In the genomic region with DNA sequence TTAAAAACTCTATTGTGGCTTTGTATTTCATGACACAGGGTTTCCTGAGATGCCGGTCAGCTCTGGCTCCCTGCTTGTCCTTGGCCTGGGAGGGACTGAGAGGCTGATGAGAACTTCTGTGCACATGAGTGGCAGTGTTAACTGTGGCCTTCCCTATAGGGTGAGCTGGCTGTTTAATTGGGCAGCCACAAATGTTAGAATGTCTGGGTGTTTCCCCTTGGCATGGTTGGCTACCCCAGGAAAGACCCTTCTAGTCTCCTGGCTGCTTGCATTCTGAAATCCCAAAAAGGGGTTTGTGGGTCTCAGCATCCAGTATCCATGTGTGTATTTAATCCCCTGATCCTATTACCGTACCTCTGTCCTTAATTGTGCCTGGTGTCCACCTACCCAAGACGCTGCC, we compare ENCODE assay signal across 26 cellular contexts. TPM values are rescaled to one million over a fixed set of nuclear protein-coding genes. Genes with fewer than 3 reads are reported as not detected.
A peak's percentile ranks its signal among the peaks of the same experiment; 100 is the strongest.
DNase-seq lines count a peak whose midpoint lies in the region; ATAC-seq, FAIRE-seq and TF ChIP-seq lines count a peak whose summit lies in the region.
"Had no signal": no experiment of that assay in that cellular context is flagged by ENCODE, and none has a peak within 500 bp of the region (broad histone marks: within the 10 kb centered on the region; RNA-seq: fewer than 3 reads in every experiment).

No MANE protein-coding gene starts in this region.

- POLR2A ChIA-PET in CD4-positive, alpha-beta T cell (lab: Charles Lee), result interaction anchor here (0.6 to 9.1 kb wide), 6 partner anchors 18 to 160 kb away, joined by 3 to 566 read pairs (median 86); no protein-coding TSS in a partner anchor
- POLR2A ChIA-PET in T-cell (lab: Charles Lee), result interaction anchor here in 1 of 2 donors (0.6 kb wide), 1 partner anchor 488 kb away, joined by 4 read pairs; no protein-coding TSS in a partner anchor
- POLR2A ChIA-PET in naive thymus-derived CD8-positive, alpha-beta T cell (lab: Charles Lee), result interaction anchor here (3.1 to 14.7 kb wide), 4 partner anchors 14 to 117 kb away, joined by 11 to 915 read pairs (median 114); no protein-coding TSS in a partner anchor

- TF ChIP-seq POLR2A in GM12892 (IDR thresholded peaks at IDR 0.05; ENCODE audit: low read depth, low read length), result peak; percentile 31; the same call in 1 of the 2 replicates

- H3K9me3 ChIP-seq in CD4-positive, alpha-beta T cell (ENCODE audit: control insufficient read depth, low read length), result no peaks in the 10 kb centered on the region
- H3K9me3 ChIP-seq: gastrocnemius medialis, lower lobe of right lung, tibial artery had no signal

- ATAC-seq in CD4-positive, alpha-beta T cell (ENCODE audit: poor library complexity), result no peak
- ATAC-seq in T-cell (replicated peaks in 1 of 4), result no peak
- ATAC-seq in naive thymus-derived CD8-positive, alpha-beta T cell, result no peak
- ATAC-seq: activated CD4-positive, alpha-beta T cell treated with anti-CD3 and anti-CD28 coated beads for 36 hours; effector memory CD8-positive, alpha-beta T cell; esophagus mucosa; gastrocnemius medialis; lower lobe of right lung; PC-3 had no signal

- no peaks in the 10 kb centered on the region for H3K9me3 Mint-ChIP-seq in CD4-positive, alpha-beta T cell
- H3K9me3 Mint-ChIP-seq in T-cell, result no peaks in the 10 kb centered on the region
- peaks cover 0 to 2% (median 0%) of the 10 kb centered on the region in 9 donors for H3K9me3 Mint-ChIP-seq in naive thymus-derived CD8-positive, alpha-beta T cell
- peaks cover 7% of the 10 kb centered on the region for H3K9me3 Mint-ChIP-seq in activated T-helper 2 cell treated with anti-CD3 and anti-CD28 coated beads, Interferon-gamma antibody, Interleukin-2, Interleukin-4, amounts not matched to agents 10 μg/mL and 5 μg/mL and 100 μg/mL, durations not matched to agents 14 hours and 24 hours and 36 hours
- H3K9me3 Mint-ChIP-seq: activated naive CD4-positive, alpha-beta T cell treated with anti-CD3 and anti-CD28 coated beads, Interleukin-2, amount 50 U/mL, for 24 hours; effector memory CD8-positive, alpha-beta T cell had no signal

- peak overlapping the region; percentile 96 for H3K27ac Mint-ChIP-seq in CD4-positive, alpha-beta T cell
- peak overlapping the region; percentile 95 to 97 for H3K27ac Mint-ChIP-seq in T-cell
- H3K27ac Mint-ChIP-seq in naive thymus-derived CD8-positive, alpha-beta T cell, result peak overlapping the region in 8 of 10 donors; percentile 35 to 97 (median 93)
- H3K27ac Mint-ChIP-seq in activated T-helper 2 cell treated with anti-CD3 and anti-CD28 coated beads, Interferon-gamma antibody, Interleukin-2, Interleukin-4, amounts not matched to agents 10 μg/mL and 5 μg/mL and 100 μg/mL, durations not matched to agents 14 hours and 24 hours and 36 hours, result no peak overlapping the region

- H3K4me3 Mint-ChIP-seq in CD4-positive, alpha-beta T cell, result peak overlapping the region; percentile 95
- no peak overlapping the region for H3K4me3 Mint-ChIP-seq in T-cell
- H3K4me3 Mint-ChIP-seq in naive thymus-derived CD8-positive, alpha-beta T cell, result peak overlapping the region in 1 of 10 donors; percentile 24
- H3K4me3 Mint-ChIP-seq in activated T-helper 2 cell treated with anti-CD3 and anti-CD28 coated beads, Interferon-gamma antibody, Interleukin-2, Interleukin-4, amounts not matched to agents 10 μg/mL and 5 μg/mL and 100 μg/mL, durations not matched to agents 14 hours and 24 hours and 36 hours (ENCODE audit: low read depth), result no peak overlapping the region

- H3K36me3 Mint-ChIP-seq in CD4-positive, alpha-beta T cell (ENCODE audit: low read depth), result peaks cover 15% of the 10 kb centered on the region
- peaks cover 2% of the 10 kb centered on the region for H3K36me3 Mint-ChIP-seq in T-cell
- peaks cover 0 to 3% (median 3%) of the 10 kb centered on the region in 3 donors for H3K36me3 Mint-ChIP-seq in naive thymus-derived CD8-positive, alpha-beta T cell
- peaks cover 15% of the 10 kb centered on the region for H3K36me3 Mint-ChIP-seq in activated T-helper 2 cell treated with anti-CD3 and anti-CD28 coated beads, Interferon-gamma antibody, Interleukin-2, Interleukin-4, amounts not matched to agents 10 μg/mL and 5 μg/mL and 100 μg/mL, durations not matched to agents 14 hours and 24 hours and 36 hours (ENCODE audit: low read depth)

- CTCF ChIA-PET in CD4-positive, alpha-beta T cell (lab: Charles Lee), result interaction anchor here (1.6 to 4.8 kb wide), 3 partner anchors 42 to 166 kb away, joined by 4 to 23 read pairs (median 7); no protein-coding TSS in a partner anchor
- CTCF ChIA-PET in T-cell (lab: Charles Lee), result interaction anchor here (1.1 to 1.4 kb wide), 2 partner anchors 20 to 167 kb away, joined by 3 read pairs; no protein-coding TSS in a partner anchor

- TF ChIP-seq CTCF in CD4-positive, alpha-beta T cell (IDR thresholded peaks at IDR 0.05), result no peak

- intact Hi-C loops in CD4-positive, alpha-beta T cell (cut with DNase I, micrococcal nuclease), result loop anchor here (2.0 to 10.0 kb wide), 4 partner anchors 109 to 551 kb away; partner anchors contain the start of gene OTUD7A (in 1 of the 2)
- intact Hi-C loops in activated T-helper 2 cell treated with anti-CD3 and anti-CD28 coated beads, Interferon-gamma antibody, Interleukin-2, Interleukin-4, amounts not matched to agents 10 μg/mL and 5 μg/mL and 100 μg/mL, durations not matched to agents 14 hours and 24 hours and 36 hours (cut with micrococcal nuclease), result no loop called here

- H3K4me1 Mint-ChIP-seq in CD4-positive, alpha-beta T cell (ENCODE audit: low read depth), result peaks cover 53% of the 10 kb centered on the region
- H3K4me1 Mint-ChIP-seq in T-cell, result peaks cover 37 to 62% (median 45%) of the 10 kb centered on the region in 3 donors
- H3K4me1 Mint-ChIP-seq in naive thymus-derived CD8-positive, alpha-beta T cell, result peaks cover 30 to 60% (median 57%) of the 10 kb centered on the region in 4 donors
- H3K4me1 Mint-ChIP-seq in activated T-helper 2 cell treated with anti-CD3 and anti-CD28 coated beads, Interferon-gamma antibody, Interleukin-2, Interleukin-4, amounts not matched to agents 10 μg/mL and 5 μg/mL and 100 μg/mL, durations not matched to agents 14 hours and 24 hours and 36 hours (ENCODE audit: low read depth), result peaks cover 21% of the 10 kb centered on the region

- no peaks in the 10 kb centered on the region for H3K27me3 Mint-ChIP-seq in CD4-positive, alpha-beta T cell
- no peaks in the 10 kb centered on the region for H3K27me3 Mint-ChIP-seq in T-cell
- H3K27me3 Mint-ChIP-seq in naive thymus-derived CD8-positive, alpha-beta T cell, result no peaks in the 10 kb centered on the region
- no peaks in the 10 kb centered on the region for H3K27me3 Mint-ChIP-seq in activated T-helper 2 cell treated with anti-CD3 and anti-CD28 coated beads, Interferon-gamma antibody, Interleukin-2, Interleukin-4, amounts not matched to agents 10 μg/mL and 5 μg/mL and 100 μg/mL, durations not matched to agents 14 hours and 24 hours and 36 hours (ENCODE audit: low read depth)
- H3K27me3 Mint-ChIP-seq: activated CD4-positive, alpha-beta T cell treated with anti-CD3 and anti-CD28 coated beads for 36 hours; activated naive CD4-positive, alpha-beta T cell treated with anti-CD3 and anti-CD28 coated beads, Interleukin-2, amount 50 U/mL, for 24 hours; effector memory CD8-positive, alpha-beta T cell had no signal

- no peak for DNase-seq in CD4-positive, alpha-beta T cell
- DNase-seq in GM12892 (ENCODE audit: insufficient read length) (no peak), T-cell (no peak), iPS-NIHi7 (ENCODE audit: extremely low spot score) (no peak), DMS114 treated with DMSO at 0.1 percent for 48 hours (lab: John Stamatoyannopoulos, UW; ENCODE audit: unreplicated experiment) (no peak)
- DNase-seq in naive thymus-derived CD8-positive, alpha-beta T cell, result no peak
- no peak for DNase-seq in activated CD8-positive, alpha-beta memory T cell treated with anti-CD3 and anti-CD28 coated beads for 24 hours
- DNase-seq in activated T-helper 2 cell treated with anti-CD3 and anti-CD28 coated beads, Interferon-gamma antibody, Interleukin-2, Interleukin-4, amounts not matched to agents 10 μg/mL and 5 μg/mL and 100 μg/mL, durations not matched to agents 14 hours and 24 hours and 36 hours (ENCODE audit: low spot score), result no peak
- DNase-seq: activated CD4-positive, alpha-beta T cell treated with anti-CD3 and anti-CD28 coated beads for 36 hours; activated T-cell treated with anti-CD3 and anti-CD28 coated beads, Interleukin-2, amount 50 U/mL, for 48 hours; DMS79 treated with DMSO at 0.1 percent for 48 hours; effector memory CD8-positive, alpha-beta T cell; gastrocnemius medialis; hypothalamus; islet precursor cell; lower lobe of right lung; NCI-H1694; NCI-H2171; NCI-H748 treated with DMSO at 0.1 percent for 48 hours; PC-3; SHP77 treated with DMSO at 0.1 percent for 48 hours; stimulated activated naive CD4-positive, alpha-beta T cell treated with Interleukin-2 at 50 U/mL for 16 hours; SW 1271; tibial artery had no signal

- H3K27me3 ChIP-seq in CD4-positive, alpha-beta T cell (ENCODE audit: control insufficient read depth, insufficient read depth, low read length), result no peaks in the 10 kb centered on the region
- H3K27me3 ChIP-seq: gastrocnemius medialis had no signal

- H3K27ac ChIP-seq in CD4-positive, alpha-beta T cell (ENCODE audit: low read depth, low read length), result no peak overlapping the region
- H3K27ac ChIP-seq: tibial artery had no signal

- peak; percentile 81 for FAIRE-seq in GM12892 (lab: Jason Lieb, UNC)

RNA-seq across cellular contexts. Expression of gene KLF13, which starts 3.0 kb away (rescaled TPM):
- 100 to 1,000 TPM; 284 to 308 TPM for total RNA-seq in CD4-positive, alpha-beta T cell
- 39.1 TPM for polyA plus RNA-seq in GM12892 (2012; ENCODE audit: missing spikeins)
- 100 to 1,000 TPM; 218 to 327 (median 288) TPM for total RNA-seq in T-cell
- 100 to 1,000 TPM; 240 to 244 TPM for total RNA-seq in naive thymus-derived CD8-positive, alpha-beta T cell
- polyA plus RNA-seq in naive thymus-derived CD8-positive, alpha-beta T cell, result 100 to 1,000 TPM in 1 of 3 donors, 10 to 100 TPM in 2; 70.1 to 102 (median 93.7) TPM
- 127 and 132 TPM in 2 replicates for total RNA-seq in activated T-helper 2 cell treated with anti-CD3 and anti-CD28 coated beads, Interferon-gamma antibody, Interleukin-2, Interleukin-4, amounts not matched to agents 10 μg/mL and 5 μg/mL and 100 μg/mL, durations not matched to agents 14 hours and 24 hours and 36 hours
